In genomic region chr6:105482956-105483355, GRCh38 we compare ENCODE assay signal across 1 cellular context.
TF ChIP-seq lines count a peak whose summit lies in the region.

No MANE protein-coding gene starts in this region.

TF ChIP-seq in A549, 52 proteins besides CTCF, POLR2A, EP300 and RAD21 (continued from another document):
- TF ChIP-seq PHF8 (IDR thresholded peaks at IDR 0.05; ENCODE audit: borderline replicate concordance, low read depth) (no peak), TFCP2L1 (CRISPR knock-in tag; IDR thresholded peaks at IDR 0.05) (no peak), E2F6 (IDR thresholded peaks at IDR 0.05; ENCODE audit: borderline replicate concordance, low read depth) (no peak), CHD2 (IDR thresholded peaks at IDR 0.05; ENCODE audit: low read length, partially characterized antibody) (no peak), ZNF302 (CRISPR knock-in tag; IDR thresholded peaks at IDR 0.05) (no peak), ZFP36 (IDR thresholded peaks at IDR 0.05; ENCODE audit: borderline replicate concordance, partially characterized antibody) (no peak), HES2 (IDR thresholded peaks at IDR 0.05) (no peak)
